26 cellular contexts compared by ENCODE assay signal in genomic region chr1:172265905-172266304, GRCh38.
"Had no signal": no experiment of that assay in that cellular context is flagged by ENCODE, and none has a peak within 500 bp of the region (broad histone marks: within the 10 kb centered on the region; RNA-seq: fewer than 3 reads in every experiment).

No MANE protein-coding gene starts in this region.

- H3K27ac ChIP-seq: breast epithelium had no signal

- H3K4me3 ChIP-seq: breast epithelium had no signal

- H3K4me1 ChIP-seq: breast epithelium had no signal

- DNase-seq: activated CD4-positive, alpha-beta T cell treated with anti-CD3 and anti-CD28 coated beads, Interleukin-2, amount 10 ng/mL, durations not matched to agents 7 days and 5 days; activated CD4-positive, CD25-positive, alpha-beta regulatory T cell treated with anti-CD3 and anti-CD28 coated beads, Interleukin-2, amount 50 U/mL, for 72 hours; activated CD8-positive, alpha-beta memory T cell treated with anti-CD3 and anti-CD28 coated beads for 24 hours; activated gamma-delta T cell treated with Interleukin-2 at 50 U/mL for 16 hours; activated naive CD4-positive, alpha-beta T cell treated with anti-CD3 and anti-CD28 coated beads, Interleukin-2, amount 10 ng/mL, durations not matched to agents 7 days and 5 days; activated naive CD8-positive, alpha-beta T cell treated with anti-CD3 and anti-CD28 coated beads, Interleukin-2, amount 10 ng/mL, durations not matched to agents 7 days and 5 days; aorta; caudate nucleus; Karpas-422; MM.1S; NCI-H1105; NCI-H1436; NCI-H1694 treated with DMSO at 0.1 percent for 48 hours; NCI-H2029 treated with DMSO at 0.1 percent for 48 hours; NCI-H345; NCI-H510A; NCI-H526 treated with DMSO at 0.1 percent for 48 hours; NCI-H82; NK-92 treated with Interleukin-12 subunit alpha and Interleukin-12 subunit beta, amount 100 ng/mL, for 24 hours; OCI-M1; SHP77 treated with DMSO at 0.1 percent for 48 hours had no signal

- H3K36me3 ChIP-seq: breast epithelium had no signal

- H3K27me3 ChIP-seq: breast epithelium had no signal

- H3K27ac Mint-ChIP-seq: activated CD4-positive, alpha-beta T cell treated with anti-CD3 and anti-CD28 coated beads, Interleukin-2, amount 10 ng/mL, durations not matched to agents 7 days and 5 days; activated naive CD4-positive, alpha-beta T cell treated with anti-CD3 and anti-CD28 coated beads, Interleukin-2, amount 10 ng/mL, durations not matched to agents 7 days and 5 days; activated naive CD8-positive, alpha-beta T cell treated with anti-CD3 and anti-CD28 coated beads, Interleukin-2, amount 10 ng/mL, durations not matched to agents 7 days and 5 days; T-helper 1 cell treated with Interleukin-12 subunit alpha and Interleukin-12 subunit beta and Interleukin-4 antibody, amounts not matched to agents 30 μg/mL and 1 μg/mL, for 36 hours; WTC11 had no signal

- H3K4me3 Mint-ChIP-seq: activated CD4-positive, alpha-beta memory T cell treated with anti-CD3 and anti-CD28 coated beads for 36 hours; activated CD4-positive, alpha-beta T cell treated with anti-CD3 and anti-CD28 coated beads, Interleukin-2, amount 10 ng/mL, durations not matched to agents 7 days and 5 days; activated naive CD4-positive, alpha-beta T cell treated with anti-CD3 and anti-CD28 coated beads, Interleukin-2, amount 10 ng/mL, durations not matched to agents 7 days and 5 days; activated naive CD8-positive, alpha-beta T cell treated with anti-CD3 and anti-CD28 coated beads, Interleukin-2, amount 10 ng/mL, durations not matched to agents 7 days and 5 days; T-helper 1 cell treated with Interleukin-12 subunit alpha and Interleukin-12 subunit beta and Interleukin-4 antibody, amounts not matched to agents 30 μg/mL and 1 μg/mL, for 36 hours; WTC11 had no signal

- H3K9me3 ChIP-seq: breast epithelium had no signal

- H3K27me3 Mint-ChIP-seq: activated CD4-positive, alpha-beta memory T cell treated with anti-CD3 and anti-CD28 coated beads for 36 hours; activated CD4-positive, alpha-beta T cell treated with anti-CD3 and anti-CD28 coated beads, Interleukin-2, amount 10 ng/mL, durations not matched to agents 7 days and 5 days; activated naive CD4-positive, alpha-beta T cell treated with anti-CD3 and anti-CD28 coated beads, Interleukin-2, amount 10 ng/mL, durations not matched to agents 7 days and 5 days; activated naive CD8-positive, alpha-beta T cell treated with anti-CD3 and anti-CD28 coated beads, Interleukin-2, amount 10 ng/mL, durations not matched to agents 7 days and 5 days had no signal

- FAIRE-seq: RCC 7860 had no signal

- ATAC-seq: WTC11 had no signal
